1 cellular context compared by ENCODE assay signal in the genomic region with DNA sequence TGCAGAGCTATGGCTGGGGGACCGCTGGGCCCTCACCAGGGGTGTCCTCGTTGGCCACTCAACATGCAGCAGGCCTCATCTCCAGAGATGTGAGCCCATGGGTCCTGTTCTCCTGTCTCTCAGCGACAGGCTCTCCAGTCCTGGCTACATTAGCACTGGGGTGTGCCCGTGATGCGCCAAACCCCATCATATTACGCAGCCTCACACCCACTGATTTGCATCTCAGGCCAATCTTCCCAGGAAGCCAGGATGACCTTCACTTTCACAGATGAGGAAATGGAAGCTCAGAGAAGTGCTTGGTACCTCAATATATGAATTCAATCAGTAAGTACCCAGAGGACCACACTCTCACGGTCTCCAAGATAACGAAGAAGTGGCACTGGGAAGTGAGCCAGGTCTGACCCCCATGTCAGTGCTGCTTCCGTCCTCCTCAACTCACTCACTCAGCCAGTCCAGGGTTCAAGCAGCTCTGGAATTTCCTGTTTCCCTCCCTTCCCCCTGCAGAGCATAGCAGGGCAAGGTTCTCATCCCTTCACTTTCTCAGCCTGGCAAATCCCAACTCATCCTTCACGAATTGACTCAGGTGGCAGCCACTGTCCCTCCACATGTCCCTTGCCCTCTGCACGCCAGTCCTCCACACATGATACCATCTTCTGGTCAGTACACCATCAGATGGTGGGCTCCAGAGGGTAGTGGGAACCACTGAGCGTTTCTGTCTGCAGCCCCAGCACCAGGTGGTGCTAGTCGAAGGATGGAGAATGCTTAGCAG.
TF ChIP-seq lines count a peak whose summit lies in the region.

No MANE protein-coding gene starts in this region.

TF ChIP-seq in HepG2, 621 proteins besides CTCF, POLR2A, EP300 and RAD21 (continued from another document):
- no peak for TF ChIP-seq TERF1 (CRISPR knock-in tag; IDR thresholded peaks at IDR 0.05)
- TF ChIP-seq HNF4G (IDR thresholded peaks at IDR 0.05; ENCODE audit: borderline replicate concordance, low read depth, low read length) = no peak
- peak; percentile 31; the same call in 1 of the 2 replicates for TF ChIP-seq HNF4G (CRISPR knock-in tag; IDR thresholded peaks at IDR 0.05; ENCODE audit: borderline replicate concordance, low read depth)
- TF ChIP-seq, protein P1, sequence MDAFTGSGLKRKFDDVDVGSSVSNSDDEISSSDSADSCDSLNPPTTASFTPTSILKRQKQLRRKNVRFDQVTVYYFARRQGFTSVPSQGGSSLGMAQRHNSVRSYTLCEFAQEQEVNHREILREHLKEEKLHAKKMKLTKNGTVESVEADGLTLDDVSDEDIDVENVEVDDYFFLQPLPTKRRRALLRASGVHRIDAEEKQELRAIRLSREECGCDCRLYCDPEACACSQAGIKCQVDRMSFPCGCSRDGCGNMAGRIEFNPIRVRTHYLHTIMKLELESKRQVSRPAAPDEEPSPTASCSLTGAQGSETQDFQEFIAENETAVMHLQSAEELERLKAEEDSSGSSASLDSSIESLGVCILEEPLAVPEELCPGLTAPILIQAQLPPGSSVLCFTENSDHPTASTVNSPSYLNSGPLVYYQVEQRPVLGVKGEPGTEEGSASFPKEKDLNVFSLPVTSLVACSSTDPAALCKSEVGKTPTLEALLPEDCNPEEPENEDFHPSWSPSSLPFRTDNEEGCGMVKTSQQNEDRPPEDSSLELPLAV (CRISPR knock-in tag; conservative IDR thresholded peaks at IDR 0.05; ENCODE audit: low read depth) = no peak
- TF ChIP-seq HDAC2 (CRISPR knock-in tag; IDR thresholded peaks at IDR 0.05) = peak; percentile 11; the same call in 1 of the 2 replicates
- 0 out of 2 replicates have a peak, but pooled peaks have one; percentile 31 for TF ChIP-seq PPARG (CRISPR knock-in tag; conservative IDR thresholded peaks at IDR 0.05)
- 0 out of 2 replicates have a peak, but pooled peaks have one; percentile 11 for TF ChIP-seq WIZ (CRISPR knock-in tag; IDR thresholded peaks at IDR 0.05)
- no peak for TF ChIP-seq ATAD3A (CRISPR knock-in tag; IDR thresholded peaks at IDR 0.05)
- peak; percentile 68 for TF ChIP-seq ZBTB38 (CRISPR knock-in tag; IDR thresholded peaks at IDR 0.05)
- TF ChIP-seq GMEB1 (CRISPR knock-in tag; IDR thresholded peaks at IDR 0.05; ENCODE audit: borderline replicate concordance) = 0 out of 2 replicates have a peak, but pooled peaks have one; percentile 21
- peak; percentile 30; the same call in 1 of the 2 replicates for TF ChIP-seq ZNF292 (CRISPR knock-in tag; IDR thresholded peaks at IDR 0.05; ENCODE audit: borderline replicate concordance, low read depth)
- TF ChIP-seq FIP1L1 (IDR thresholded peaks at IDR 0.05; ENCODE audit: borderline replicate concordance, insufficient read depth, low read depth, low read length) = no peak
- no peak for TF ChIP-seq GABPA (IDR thresholded peaks at IDR 0.05; ENCODE audit: low read depth, low read length)
- TF ChIP-seq GABPA (CRISPR knock-in tag; IDR thresholded peaks at IDR 0.05; ENCODE audit: low read depth) = peak; percentile 44
- no peak for TF ChIP-seq JARID2 (CRISPR knock-in tag; IDR thresholded peaks at IDR 0.05; ENCODE audit: insufficient replicate concordance)
- no peak for TF ChIP-seq SSRP1 (CRISPR knock-in tag; IDR thresholded peaks at IDR 0.05)
- TF ChIP-seq NONO (IDR thresholded peaks at IDR 0.05) = no peak
- no peak for TF ChIP-seq NONO (CRISPR knock-in tag; conservative IDR thresholded peaks at IDR 0.05)
- peak; percentile 22; the same call in 1 of the 2 replicates for TF ChIP-seq RCOR2 (CRISPR knock-in tag; IDR thresholded peaks at IDR 0.05)
- TF ChIP-seq ZZZ3 (CRISPR knock-in tag; IDR thresholded peaks at IDR 0.05; ENCODE audit: borderline replicate concordance) = no peak
- TF ChIP-seq, protein P2, sequence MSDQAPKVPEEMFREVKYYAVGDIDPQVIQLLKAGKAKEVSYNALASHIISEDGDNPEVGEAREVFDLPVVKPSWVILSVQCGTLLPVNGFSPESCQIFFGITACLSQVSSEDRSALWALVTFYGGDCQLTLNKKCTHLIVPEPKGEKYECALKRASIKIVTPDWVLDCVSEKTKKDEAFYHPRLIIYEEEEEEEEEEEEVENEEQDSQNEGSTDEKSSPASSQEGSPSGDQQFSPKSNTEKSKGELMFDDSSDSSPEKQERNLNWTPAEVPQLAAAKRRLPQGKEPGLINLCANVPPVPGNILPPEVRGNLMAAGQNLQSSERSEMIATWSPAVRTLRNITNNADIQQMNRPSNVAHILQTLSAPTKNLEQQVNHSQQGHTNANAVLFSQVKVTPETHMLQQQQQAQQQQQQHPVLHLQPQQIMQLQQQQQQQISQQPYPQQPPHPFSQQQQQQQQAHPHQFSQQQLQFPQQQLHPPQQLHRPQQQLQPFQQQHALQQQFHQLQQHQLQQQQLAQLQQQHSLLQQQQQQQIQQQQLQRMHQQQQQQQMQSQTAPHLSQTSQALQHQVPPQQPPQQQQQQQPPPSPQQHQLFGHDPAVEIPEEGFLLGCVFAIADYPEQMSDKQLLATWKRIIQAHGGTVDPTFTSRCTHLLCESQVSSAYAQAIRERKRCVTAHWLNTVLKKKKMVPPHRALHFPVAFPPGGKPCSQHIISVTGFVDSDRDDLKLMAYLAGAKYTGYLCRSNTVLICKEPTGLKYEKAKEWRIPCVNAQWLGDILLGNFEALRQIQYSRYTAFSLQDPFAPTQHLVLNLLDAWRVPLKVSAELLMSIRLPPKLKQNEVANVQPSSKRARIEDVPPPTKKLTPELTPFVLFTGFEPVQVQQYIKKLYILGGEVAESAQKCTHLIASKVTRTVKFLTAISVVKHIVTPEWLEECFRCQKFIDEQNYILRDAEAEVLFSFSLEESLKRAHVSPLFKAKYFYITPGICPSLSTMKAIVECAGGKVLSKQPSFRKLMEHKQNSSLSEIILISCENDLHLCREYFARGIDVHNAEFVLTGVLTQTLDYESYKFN (CRISPR knock-in tag; conservative IDR thresholded peaks at IDR 0.05) = peak; percentile 93
- TF ChIP-seq FOXJ3 (CRISPR knock-in tag; IDR thresholded peaks at IDR 0.05; ENCODE audit: borderline replicate concordance) = no peak
- TF ChIP-seq KDM2A (CRISPR knock-in tag; IDR thresholded peaks at IDR 0.05; ENCODE audit: borderline replicate concordance, low read depth) = 0 out of 2 replicates have a peak, but pooled peaks have one; percentile 44
- TF ChIP-seq, protein P3, sequence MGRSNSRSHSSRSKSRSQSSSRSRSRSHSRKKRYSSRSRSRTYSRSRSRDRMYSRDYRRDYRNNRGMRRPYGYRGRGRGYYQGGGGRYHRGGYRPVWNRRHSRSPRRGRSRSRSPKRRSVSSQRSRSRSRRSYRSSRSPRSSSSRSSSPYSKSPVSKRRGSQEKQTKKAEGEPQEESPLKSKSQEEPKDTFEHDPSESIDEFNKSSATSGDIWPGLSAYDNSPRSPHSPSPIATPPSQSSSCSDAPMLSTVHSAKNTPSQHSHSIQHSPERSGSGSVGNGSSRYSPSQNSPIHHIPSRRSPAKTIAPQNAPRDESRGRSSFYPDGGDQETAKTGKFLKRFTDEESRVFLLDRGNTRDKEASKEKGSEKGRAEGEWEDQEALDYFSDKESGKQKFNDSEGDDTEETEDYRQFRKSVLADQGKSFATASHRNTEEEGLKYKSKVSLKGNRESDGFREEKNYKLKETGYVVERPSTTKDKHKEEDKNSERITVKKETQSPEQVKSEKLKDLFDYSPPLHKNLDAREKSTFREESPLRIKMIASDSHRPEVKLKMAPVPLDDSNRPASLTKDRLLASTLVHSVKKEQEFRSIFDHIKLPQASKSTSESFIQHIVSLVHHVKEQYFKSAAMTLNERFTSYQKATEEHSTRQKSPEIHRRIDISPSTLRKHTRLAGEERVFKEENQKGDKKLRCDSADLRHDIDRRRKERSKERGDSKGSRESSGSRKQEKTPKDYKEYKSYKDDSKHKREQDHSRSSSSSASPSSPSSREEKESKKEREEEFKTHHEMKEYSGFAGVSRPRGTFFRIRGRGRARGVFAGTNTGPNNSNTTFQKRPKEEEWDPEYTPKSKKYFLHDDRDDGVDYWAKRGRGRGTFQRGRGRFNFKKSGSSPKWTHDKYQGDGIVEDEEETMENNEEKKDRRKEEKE (IDR thresholded peaks at IDR 0.05) = no peak
